10 cellular contexts compared by ENCODE assay signal in the genomic region with DNA sequence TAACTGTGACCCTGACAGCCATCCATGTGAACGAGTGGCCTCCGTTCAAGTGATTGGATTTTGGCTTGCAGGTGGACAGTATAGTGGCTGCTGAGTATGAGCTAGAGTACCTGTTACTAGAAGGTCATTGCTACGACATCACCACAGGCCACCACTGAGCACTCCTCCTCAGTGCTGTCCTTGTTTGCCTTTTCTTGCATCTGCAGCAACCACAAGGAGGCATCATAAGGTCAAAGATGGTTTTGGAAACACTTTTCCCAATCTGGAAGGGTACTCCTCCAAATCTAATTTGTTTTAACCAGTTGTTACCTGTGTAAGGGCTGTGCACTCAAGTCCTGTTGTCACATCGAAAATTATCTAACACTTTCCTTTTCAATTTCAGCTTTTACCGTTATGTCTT.
A peak's percentile ranks its signal among the peaks of the same experiment; 100 is the strongest.
DNase-seq lines count a peak whose midpoint lies in the region; ATAC-seq, FAIRE-seq and TF ChIP-seq lines count a peak whose summit lies in the region.
"Had no signal": no experiment of that assay in that cellular context is flagged by ENCODE, and none has a peak within 500 bp of the region (broad histone marks: within the 10 kb centered on the region; RNA-seq: fewer than 3 reads in every experiment).

No MANE protein-coding gene starts in this region.

- TF ChIP-seq EP300 in K562 (IDR thresholded peaks at IDR 0.05; ENCODE audit: low read length): no peak

- WGBS in K562 (ENCODE audit: insufficient coverage, low coverage, missing lambda C conversion rate): 84% methylated on average over 5 of the region's 5 CpGs

- H3K9me3 Mint-ChIP-seq in activated CD4-positive, alpha-beta T cell treated with anti-CD3 and anti-CD28 coated beads for 36 hours (ENCODE audit: low read depth): no peaks in the 10 kb centered on the region

- H3K27me3 ChIP-seq in HCT116 (ENCODE audit: insufficient read depth, low read length) (no peaks in the 10 kb centered on the region), K562 (ENCODE audit: control insufficient read depth in 2 of 2, insufficient read depth in 2 of 2, low read length in 2 of 2) (no peaks in the 10 kb centered on the region)

- TF ChIP-seq CTCF in HCT116 (IDR thresholded peaks at IDR 0.05 in 2 of 3, conservative IDR thresholded peaks at IDR 0.05 in 1 of 3; ENCODE audit: borderline replicate concordance in 1 of 3, insufficient read depth in 1 of 3, low read depth in 2 of 3, low read length in 2 of 3): peak in 2 of 3 experiments; percentile 28 to 44; a peak in 3 of 6 replicates
- TF ChIP-seq CTCF in K562 (IDR thresholded peaks at IDR 0.05 in 2 of 3, conservative IDR thresholded peaks at IDR 0.05 in 1 of 3; ENCODE audit: insufficient read depth in 2 of 3, low read depth in 1 of 3, low read length in 3 of 3): peak; percentile 10 to 40 (median 27); a peak in 2 of 6 replicates

- H3K9me1 ChIP-seq in K562 (ENCODE audit: control insufficient read depth, insufficient read depth, low read length): no peaks in the 10 kb centered on the region

- in situ Hi-C loops in K562 (cut with MboI): no loop called here

- H3K4me1 ChIP-seq in HCT116 (ENCODE audit: control insufficient read depth in 1 of 2, insufficient read depth in 2 of 2, low read length in 2 of 2) (no peaks in the 10 kb centered on the region), K562 (replicated peaks in 1 of 2; ENCODE audit: control insufficient read depth in 2 of 2, insufficient read depth in 2 of 2, low read length in 2 of 2) (no peaks in the 10 kb centered on the region)

- no peaks in the 10 kb centered on the region for H3K9me2 ChIP-seq in HCT116 (ENCODE audit: insufficient read depth)

- POLR2A ChIA-PET in HCT116 (lab: Charles Lee): no interaction called here
- POLR2A ChIA-PET in K562 (lab: Yijun Ruan, JAX): no interaction called here
- POLR2A ChIA-PET in activated CD4-positive, alpha-beta T cell treated with anti-CD3 and anti-CD28 coated beads for 36 hours (lab: Charles Lee): no interaction called here

- peak; percentile 77 for ATAC-seq in HCT116
- ATAC-seq in K562: peak; percentile 33; the same call in 1 of the 3 replicates
- peak; percentile 25 for ATAC-seq in left colon
- ATAC-seq in activated CD4-positive, alpha-beta T cell treated with anti-CD3 and anti-CD28 coated beads for 36 hours: no peak
- no peak for ATAC-seq in GM19397 (IDR thresholded peaks at IDR 0.05; ENCODE audit: unreplicated experiment)

- H3K9ac ChIP-seq in HCT116 (ENCODE audit: low read length): no peak overlapping the region
- no peak overlapping the region for H3K9ac ChIP-seq in K562 (ENCODE audit: insufficient read depth in 1 of 2, low read depth in 2 of 2, low read length in 2 of 2)

- H3K4me2 ChIP-seq in HCT116 (ENCODE audit: low read length) (no peak overlapping the region), K562 (ENCODE audit: insufficient read depth, low read length) (no peak overlapping the region)

- H3K27me3 Mint-ChIP-seq in activated CD4-positive, alpha-beta T cell treated with anti-CD3 and anti-CD28 coated beads for 36 hours: no peaks in the 10 kb centered on the region

- FAIRE-seq in K562 (lab: Jason Lieb, UNC): peak; percentile 11

- intact Hi-C loops in HCT116 (cut with micrococcal nuclease): loop anchor here (10.0 kb wide), 1 partner anchor 1753 kb away; no protein-coding TSS in a partner anchor
- intact Hi-C loops in K562 (cut with micrococcal nuclease): loop anchor here (10.0 kb wide), 1 partner anchor 243 kb away; no protein-coding TSS in a partner anchor
- intact Hi-C loops in left colon (cut with DNase I, micrococcal nuclease): no loop called here
- intact Hi-C loops in activated CD4-positive, alpha-beta T cell treated with anti-CD3 and anti-CD28 coated beads for 36 hours (cut with DNase I, micrococcal nuclease): loop anchor here in 1 of 2 experiments (10.0 kb wide), 1 partner anchor 143 kb away; a partner anchor contains a TSS

- no peak overlapping the region for H3K27ac Mint-ChIP-seq in activated CD4-positive, alpha-beta T cell treated with anti-CD3 and anti-CD28 coated beads for 36 hours

- no peak for TF ChIP-seq POLR2A in HCT116 (IDR thresholded peaks at IDR 0.05; ENCODE audit: borderline replicate concordance, extremely low read depth, insufficient read depth, insufficient read length)
- no peak for TF ChIP-seq POLR2A in K562 (conservative IDR thresholded peaks at IDR 0.05)

- H3K36me3 ChIP-seq in HCT116 (ENCODE audit: control insufficient read depth in 1 of 2, insufficient read depth in 2 of 2, low read length in 2 of 2) (peaks cover 25 to 61% of the 10 kb centered on the region in 2 experiments), K562 (ENCODE audit: control insufficient read depth, insufficient read depth, low read length) (peaks cover 95% of the 10 kb centered on the region)

- H3K9me3 ChIP-seq in HCT116 (ENCODE audit: control insufficient read depth in 1 of 2, insufficient read depth in 1 of 2, low read depth in 1 of 2, low read length in 2 of 2) (no peaks in the 10 kb centered on the region), K562 (replicated peaks; ENCODE audit: control insufficient read depth, insufficient read depth, low read depth, low read length) (no peaks in the 10 kb centered on the region)

- TF ChIP-seq RAD21 in HCT116 (IDR thresholded peaks at IDR 0.05; ENCODE audit: low read depth) (peak; percentile 40; the same call in 1 of the 2 replicates), K562 (CRISPR knock-in tag; conservative IDR thresholded peaks at IDR 0.05 in 1 of 2, IDR thresholded peaks at IDR 0.05 in 1 of 2) (peak in 1 of 2 experiments; percentile 36; a peak in 2 of 4 replicates)

- no peak overlapping the region for H2AFZ ChIP-seq in HCT116 (ENCODE audit: low read depth, low read length, poor library complexity, severe bottlenecking)
- no peak overlapping the region for H2AFZ ChIP-seq in K562 (ENCODE audit: low read depth, low read length)

- no peak overlapping the region for H3K4me3 Mint-ChIP-seq in activated CD4-positive, alpha-beta T cell treated with anti-CD3 and anti-CD28 coated beads for 36 hours

- no peak overlapping the region for H3K4me3 ChIP-seq in HCT116 (replicated peaks in 1 of 2; ENCODE audit: low read depth in 1 of 2, low read length in 2 of 2)
- no peak overlapping the region for H3K4me3 ChIP-seq in K562

- peaks cover 11% of the 10 kb centered on the region for H3K4me1 Mint-ChIP-seq in activated CD4-positive, alpha-beta T cell treated with anti-CD3 and anti-CD28 coated beads for 36 hours

- H3K27ac ChIP-seq in HCT116 (ENCODE audit: low read depth, low read length) (no peak overlapping the region), K562 (ENCODE audit: extremely low read depth, low read depth, low read length) (no peak overlapping the region)

- peaks cover 52% of the 10 kb centered on the region for H3K36me3 Mint-ChIP-seq in activated CD4-positive, alpha-beta T cell treated with anti-CD3 and anti-CD28 coated beads for 36 hours (ENCODE audit: low read depth)

- H3K79me2 ChIP-seq in HCT116 (ENCODE audit: insufficient read depth, low read length): no peaks in the 10 kb centered on the region
- H3K79me2 ChIP-seq in K562 (ENCODE audit: control insufficient read depth, insufficient read depth, low read length): no peaks in the 10 kb centered on the region

- peak; percentile 15 for DNase-seq in AG20443 (ENCODE audit: low spot score)
- DNase-seq in HCT116 (ENCODE audit: low read depth, low spot score): no peak
- peak in 1 of 4 experiments; percentile 10 for DNase-seq in K562 (ENCODE audit: extremely low read depth in 1 of 4, low spot score in 3 of 4)
- no peak for DNase-seq in left colon
- DNase-seq in midbrain (lab: John Stamatoyannopoulos, UW): no peak
- DNase-seq in NOMO-1 treated with dmso at 0.1 percent for 144 hours (lab: John Stamatoyannopoulos, UW; ENCODE audit: unreplicated experiment): no peak
- no peak for DNase-seq in activated CD4-positive, alpha-beta T cell treated with anti-CD3 and anti-CD28 coated beads for 36 hours
- DNase-seq: activated CD8-positive, alpha-beta memory T cell treated with anti-CD3 and anti-CD28 coated beads, Interleukin-2, amount 50 U/mL, for 48 hours; cortex of kidney had no signal

- CTCF ChIA-PET in HCT116 (lab: Charles Lee) (no interaction called here), K562 (lab: Yijun Ruan, JAX; ENCODE audit: low intra/inter-chr PET ratio) (interaction anchor here (0.7 to 0.9 kb wide), 2 partner anchors 61 to 875 kb away, joined by 3 to 4 read pairs; no protein-coding TSS in a partner anchor)
- CTCF ChIA-PET in activated CD4-positive, alpha-beta T cell treated with anti-CD3 and anti-CD28 coated beads for 36 hours (lab: Charles Lee): interaction anchor here (0.6 kb wide), 1 partner anchor 41 kb away, joined by 3 read pairs; no protein-coding TSS in a partner anchor

- BruUV-seq in HCT116 (replicated peaks; lab: Mats Ljungman, UMichigan) (no TSS peak), K562 (replicated peaks; lab: Mats Ljungman, UMichigan) (no TSS peak)

- H4K20me1 ChIP-seq in HCT116 (ENCODE audit: insufficient read depth): no peaks in the 10 kb centered on the region
- H4K20me1 ChIP-seq in K562 (replicated peaks; ENCODE audit: control insufficient read depth, insufficient read depth, low read length): no peaks in the 10 kb centered on the region

- RAD21 ChIA-PET in HCT116 (lab: Charles Lee; ENCODE audit: low non-redundant PET in 1 of 2, low total read pairs in 2 of 2, uncharacterized antibody in 2 of 2, unreplicated experiment in 2 of 2): no interaction called here

TF ChIP-seq in HCT116, 20 proteins besides CTCF, POLR2A, EP300 and RAD21:
- no peak for TF ChIP-seq JUND (IDR thresholded peaks at IDR 0.05)

TF ChIP-seq in K562, 482 proteins besides CTCF, POLR2A, EP300 and RAD21 (continues in another document):
- TF ChIP-seq ZC3H4 (CRISPR knock-in tag; IDR thresholded peaks at IDR 0.05; ENCODE audit: borderline replicate concordance): no peak
- no peak for TF ChIP-seq COPS2 (conservative IDR thresholded peaks at IDR 0.05)
- no peak for TF ChIP-seq TSC22D4 (tag; IDR thresholded peaks at IDR 0.05)
- TF ChIP-seq, protein P1, sequence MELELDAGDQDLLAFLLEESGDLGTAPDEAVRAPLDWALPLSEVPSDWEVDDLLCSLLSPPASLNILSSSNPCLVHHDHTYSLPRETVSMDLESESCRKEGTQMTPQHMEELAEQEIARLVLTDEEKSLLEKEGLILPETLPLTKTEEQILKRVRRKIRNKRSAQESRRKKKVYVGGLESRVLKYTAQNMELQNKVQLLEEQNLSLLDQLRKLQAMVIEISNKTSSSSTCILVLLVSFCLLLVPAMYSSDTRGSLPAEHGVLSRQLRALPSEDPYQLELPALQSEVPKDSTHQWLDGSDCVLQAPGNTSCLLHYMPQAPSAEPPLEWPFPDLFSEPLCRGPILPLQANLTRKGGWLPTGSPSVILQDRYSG (tag; conservative IDR thresholded peaks at IDR 0.05; ENCODE audit: low read depth): no peak
- TF ChIP-seq NFYB (IDR thresholded peaks at IDR 0.05; ENCODE audit: extremely low read depth, insufficient read length): no peak

Comparison
In these comparisons a context has a peak if more than half of its experiments do, and no peak if none do; other contexts are left out.
1. ATAC-seq: peak in HCT116 (single experiment), K562 (single experiment) and left colon (single experiment); none in activated CD4-positive, alpha-beta T cell treated with anti-CD3 and anti-CD28 coated beads for 36 hours (single experiment) and GM19397 (single experiment).
2. intact Hi-C loops: an anchor here in HCT116 (10.0 kb wide) and K562 (10.0 kb wide); none called in left colon.